Comparison of ENCODE assay signal across 1 cellular context in genomic region chr20:396252-396618, GRCh38.
TF ChIP-seq lines count a peak whose summit lies in the region.

No MANE protein-coding gene starts in this region.

TF ChIP-seq in HepG2, 621 proteins besides CTCF, POLR2A, EP300 and RAD21 (continued from another document and continues in another):
- no peak for TF ChIP-seq POGK (CRISPR knock-in tag; conservative IDR thresholded peaks at IDR 0.05)
- 0 out of 2 replicates have a peak, but pooled peaks have one; percentile 27 for TF ChIP-seq SNAPC4 (CRISPR knock-in tag; IDR thresholded peaks at IDR 0.05)
- no peak for TF ChIP-seq ATF4 (CRISPR knock-in tag; IDR thresholded peaks at IDR 0.05)
- TF ChIP-seq NCOA1 (CRISPR knock-in tag; IDR thresholded peaks at IDR 0.05) = no peak
- no peak for TF ChIP-seq IKZF5 (CRISPR knock-in tag; IDR thresholded peaks at IDR 0.05)
- no peak for TF ChIP-seq NBN (conservative IDR thresholded peaks at IDR 0.05)
- no peak for TF ChIP-seq JUNB (CRISPR knock-in tag; IDR thresholded peaks at IDR 0.05; ENCODE audit: borderline replicate concordance)
- TF ChIP-seq MLLT10 (CRISPR knock-in tag; IDR thresholded peaks at IDR 0.05) = no peak
- no peak for TF ChIP-seq ZNF180 (CRISPR knock-in tag; IDR thresholded peaks at IDR 0.05; ENCODE audit: borderline replicate concordance, low read depth)
- no peak; the same call in 1 of the 2 replicates for TF ChIP-seq TMF1 (CRISPR knock-in tag; IDR thresholded peaks at IDR 0.05; ENCODE audit: low read depth)
- TF ChIP-seq ZMYM4 (CRISPR knock-in tag; IDR thresholded peaks at IDR 0.05) = no peak
- TF ChIP-seq ZNF331 (CRISPR knock-in tag; IDR thresholded peaks at IDR 0.05) = no peak
- no peak for TF ChIP-seq ZNF781 (CRISPR knock-in tag; IDR thresholded peaks at IDR 0.05; ENCODE audit: borderline replicate concordance, not compliant biosample characterization)
- no peak for TF ChIP-seq NFKB2 (CRISPR knock-in tag; IDR thresholded peaks at IDR 0.05; ENCODE audit: borderline replicate concordance)
- TF ChIP-seq ZBTB21 (CRISPR knock-in tag; IDR thresholded peaks at IDR 0.05) = no peak
- TF ChIP-seq ZBTB26 (CRISPR knock-in tag; IDR thresholded peaks at IDR 0.05; ENCODE audit: borderline replicate concordance) = no peak
- TF ChIP-seq TIGD3 (CRISPR knock-in tag; IDR thresholded peaks at IDR 0.05; ENCODE audit: borderline replicate concordance) = no peak
- TF ChIP-seq ZNF782 (CRISPR knock-in tag; IDR thresholded peaks at IDR 0.05; ENCODE audit: borderline replicate concordance) = no peak
- no peak for TF ChIP-seq HINFP (CRISPR knock-in tag; IDR thresholded peaks at IDR 0.05; ENCODE audit: low read depth)
- no peak for TF ChIP-seq CSRNP2 (CRISPR knock-in tag; conservative IDR thresholded peaks at IDR 0.05; ENCODE audit: low read depth)
- TF ChIP-seq PHF21A (CRISPR knock-in tag; IDR thresholded peaks at IDR 0.05) = no peak
- no peak for TF ChIP-seq KDM3A (CRISPR knock-in tag; IDR thresholded peaks at IDR 0.05; ENCODE audit: low read depth)
- TF ChIP-seq HMGXB3 (CRISPR knock-in tag; IDR thresholded peaks at IDR 0.05; ENCODE audit: borderline replicate concordance) = no peak
- TF ChIP-seq ZBTB14 (CRISPR knock-in tag; IDR thresholded peaks at IDR 0.05) = no peak
- TF ChIP-seq ZNF678 (CRISPR knock-in tag; IDR thresholded peaks at IDR 0.05) = no peak
- no peak for TF ChIP-seq PRDM4 (CRISPR knock-in tag; IDR thresholded peaks at IDR 0.05; ENCODE audit: borderline replicate concordance)
- no peak; the same call in 1 of the 2 replicates for TF ChIP-seq ZNF274 (CRISPR knock-in tag; IDR thresholded peaks at IDR 0.05)
- no peak for TF ChIP-seq MXD1 (CRISPR knock-in tag; IDR thresholded peaks at IDR 0.05)
